9 cellular contexts compared by ENCODE assay signal in the genomic region with DNA sequence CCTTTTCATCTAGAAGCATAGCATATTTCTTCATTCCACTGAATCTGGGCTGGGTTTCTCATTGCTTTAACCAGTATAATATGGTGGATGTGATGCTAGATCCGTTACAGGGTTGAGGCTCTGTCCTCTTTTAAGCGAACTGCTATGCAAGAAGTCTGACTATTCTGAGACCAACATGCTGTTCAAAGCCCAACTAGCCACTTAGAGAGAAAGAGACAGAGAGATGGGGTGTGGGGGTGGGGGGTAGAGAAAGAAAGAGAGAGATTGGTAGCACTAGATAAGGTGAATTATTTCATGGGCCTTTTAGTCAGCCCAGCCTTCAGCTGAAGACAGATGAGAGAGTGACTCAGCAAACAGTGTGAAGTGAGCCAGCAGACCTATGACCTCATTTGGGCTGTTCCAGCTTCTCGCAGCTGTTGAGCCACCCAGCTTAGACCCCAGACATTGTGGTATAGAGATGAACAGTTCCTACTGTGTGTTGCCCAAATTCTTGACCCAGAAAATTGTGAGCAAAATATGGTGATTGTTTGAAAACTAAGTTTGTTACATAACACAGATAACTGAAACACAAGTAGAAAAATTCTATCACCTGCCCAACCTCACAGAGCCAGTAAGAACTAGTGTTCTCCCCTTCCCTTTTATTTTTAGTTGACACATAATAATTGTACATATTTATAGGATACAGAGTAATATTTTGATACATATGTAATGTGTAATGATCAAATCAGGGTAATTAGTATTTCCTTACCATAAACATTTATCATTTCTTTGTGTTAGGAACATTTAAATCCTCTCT. TPM values are rescaled to one million over a fixed set of nuclear protein-coding genes. Genes with fewer than 3 reads are reported as not detected.
A peak's percentile ranks its signal among the peaks of the same experiment; 100 is the strongest.
DNase-seq lines count a peak whose midpoint lies in the region; ATAC-seq and TF ChIP-seq lines count a peak whose summit lies in the region.
"Had no signal": no experiment of that assay in that cellular context is flagged by ENCODE, and none has a peak within 500 bp of the region (broad histone marks: within the 10 kb centered on the region; RNA-seq: fewer than 3 reads in every experiment).

No MANE protein-coding gene starts in this region.

- H3K4me3 Mint-ChIP-seq in naive thymus-derived CD8-positive, alpha-beta T cell, result no peak overlapping the region
- H3K4me3 Mint-ChIP-seq: memory B cell had no signal

- H3K36me3 Mint-ChIP-seq in naive thymus-derived CD8-positive, alpha-beta T cell, result peaks cover 0 to 21% (median 3%) of the 10 kb centered on the region in 3 donors

- peaks cover 0 to 4% (median under 1%) of the 10 kb centered on the region in 4 donors for H3K4me1 Mint-ChIP-seq in naive thymus-derived CD8-positive, alpha-beta T cell
- H3K4me1 Mint-ChIP-seq: memory B cell had no signal

- intact Hi-C loops in lower lobe of right lung (cut with DNase I), result no loop called here

- no peak for TF ChIP-seq CTCF in choroid plexus epithelial cell (conservative IDR thresholded peaks at IDR 0.05; ENCODE audit: low read depth, low read length)
- TF ChIP-seq CTCF in lower lobe of right lung (IDR thresholded peaks at IDR 0.05), result no peak

- peak; percentile 74 for DNase-seq in ACHN
- DNase-seq in NCI-H460 (ENCODE audit: extremely low read depth, low read depth), result peak; percentile 68
- peak; percentile 95 for DNase-seq in choroid plexus epithelial cell (ENCODE audit: low read depth)
- DNase-seq in lower lobe of right lung, result no peak
- DNase-seq in DMS79 (lab: John Stamatoyannopoulos, UW), result no peak
- no peak for DNase-seq in naive thymus-derived CD8-positive, alpha-beta T cell

- H3K4me3 ChIP-seq in choroid plexus epithelial cell (ENCODE audit: low read depth, low read length), result no peak overlapping the region
- H3K4me3 ChIP-seq in lower lobe of right lung, result no peak overlapping the region

- H3K9me3 Mint-ChIP-seq in naive thymus-derived CD8-positive, alpha-beta T cell, result peaks cover 0 to 10% (median 2%) of the 10 kb centered on the region in 9 donors

- H3K4me1 ChIP-seq in lower lobe of right lung, result no peaks in the 10 kb centered on the region

- no peaks in the 10 kb centered on the region for H3K36me3 ChIP-seq in lower lobe of right lung

- H3K27ac Mint-ChIP-seq in naive thymus-derived CD8-positive, alpha-beta T cell, result no peak overlapping the region
- H3K27ac Mint-ChIP-seq: memory B cell had no signal

- in situ Hi-C loops in ACHN (cut with HindIII; ENCODE audit: low pct_ligation_motif_present, low pct_unique_long_range_greater_than_20kb, low sequenced_read_pairs), result no loop called here

- ATAC-seq in GM18502 (IDR thresholded peaks at IDR 0.05; ENCODE audit: poor library complexity, unreplicated experiment) (peak; percentile 80), HG03045 (IDR thresholded peaks at IDR 0.05; ENCODE audit: unreplicated experiment) (peak; percentile 86), lower lobe of right lung (peak; percentile 81 to 87)
- ATAC-seq in naive thymus-derived CD8-positive, alpha-beta T cell, result no peak

- no peaks in the 10 kb centered on the region for H3K27me3 Mint-ChIP-seq in naive thymus-derived CD8-positive, alpha-beta T cell
- H3K27me3 Mint-ChIP-seq: memory B cell had no signal

- no peak overlapping the region for H3K27ac ChIP-seq in lower lobe of right lung

- POLR2A ChIA-PET in naive thymus-derived CD8-positive, alpha-beta T cell (lab: Charles Lee), result interaction anchor here (0.5 kb wide), 1 partner anchor 318 kb away, joined by 3 read pairs; no protein-coding TSS in a partner anchor

- no peaks in the 10 kb centered on the region for H3K9me3 ChIP-seq in lower lobe of right lung

- H3K27me3 ChIP-seq in lower lobe of right lung (ENCODE audit: low read depth), result no peaks in the 10 kb centered on the region

RNA-seq across cellular contexts. Expression of a gene that starts 40.7 kb away (rescaled TPM):
- 44.0 and 46.3 TPM in 2 replicates for total RNA-seq in NCI-H460 (2014; rRNA removed; shearing (Covaris generic))
- polyA plus RNA-seq in NCI-H460 (2014; cell fraction: nucleus; rRNA removed), result 13.2 and 18.3 TPM in 2 replicates
- total RNA-seq in lower lobe of right lung, result 39.7 TPM
- 100 to 1,000 TPM; 174 to 194 TPM for total RNA-seq in naive thymus-derived CD8-positive, alpha-beta T cell
- 100 to 1,000 TPM; 120 to 162 (median 131) TPM for polyA plus RNA-seq in naive thymus-derived CD8-positive, alpha-beta T cell

Comparison
In these comparisons a context has a peak if more than half of its experiments do, and no peak if none do; other contexts are left out.
1. DNase-seq: peak in ACHN (single experiment), NCI-H460 (single experiment) and choroid plexus epithelial cell (single experiment); none in lower lobe of right lung (single experiment), DMS79 (single experiment) and naive thymus-derived CD8-positive, alpha-beta T cell (0 of 10).
2. ATAC-seq: peak in GM18502 (single experiment), HG03045 (single experiment) and lower lobe of right lung (2 of 2); none in naive thymus-derived CD8-positive, alpha-beta T cell (0 of 2).